Comparison of ENCODE assay signal across 9 cellular contexts in the genomic region with DNA sequence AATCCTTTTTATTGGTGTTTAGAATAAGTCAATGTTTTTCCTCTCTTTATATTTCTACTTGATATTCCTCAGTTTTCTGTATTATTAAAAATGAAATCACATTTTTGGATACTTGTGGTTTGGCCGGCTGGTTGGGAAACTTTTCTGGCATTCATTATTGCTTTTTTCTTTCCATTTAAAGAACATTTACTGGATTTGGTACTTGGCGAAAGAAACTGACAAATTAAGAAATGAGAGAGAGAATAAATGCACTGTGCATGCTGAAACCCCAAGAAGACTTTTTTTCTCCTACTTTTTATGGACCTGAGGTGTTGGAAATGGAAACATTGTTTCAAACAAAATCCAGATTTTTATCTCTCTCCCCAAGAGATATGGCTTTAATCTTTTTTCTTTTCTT.
A peak's percentile ranks its signal among the peaks of the same experiment; 100 is the strongest.
DNase-seq lines count a peak whose midpoint lies in the region; ATAC-seq, FAIRE-seq and TF ChIP-seq lines count a peak whose summit lies in the region.
"Had no signal": no experiment of that assay in that cellular context is flagged by ENCODE, and none has a peak within 500 bp of the region (broad histone marks: within the 10 kb centered on the region; RNA-seq: fewer than 3 reads in every experiment).

No MANE protein-coding gene starts in this region.

- H3K4me3 Mint-ChIP-seq in osteocyte (ENCODE audit: unreplicated experiment), result peak overlapping the region; percentile 17

- H3K9ac ChIP-seq in BLaER1 treated with 17β-estradiol and CSF1 and Interleukin-3, amounts not matched to agents 10 nM and 100 nM, result peak overlapping the region; percentile 80 to 93 (median 86)

- DNase-seq in Peyer's patch (no peak), osteocyte (ENCODE audit: extremely low spot score, unreplicated experiment) (no peak), AML-193 (lab: John Stamatoyannopoulos, UW) (no peak), COLO829 (ENCODE audit: low spot score) (no peak), D721Med (ENCODE audit: insufficient read length, low spot score) (no peak)
- DNase-seq in effector memory CD4-positive, alpha-beta T cell, result no peak

- H3K9me3 Mint-ChIP-seq in osteocyte (ENCODE audit: unreplicated experiment), result no peaks in the 10 kb centered on the region

- TF ChIP-seq CTCF in Peyer's patch (IDR thresholded peaks at IDR 0.05) (no peak), osteocyte (IDR thresholded peaks at IDR 0.05) (no peak), D721Med (IDR thresholded peaks at IDR 0.05; ENCODE audit: insufficient read depth, missing control alignments) (no peak)

- peak overlapping the region in 9 of 10 experiments; percentile 31 to 55 (median 41); a peak in 13 of 20 replicates for H3K4me3 ChIP-seq in BLaER1 treated with 17β-estradiol and CSF1 and Interleukin-3, amounts not matched to agents 10 nM and 100 nM
- H3K4me3 ChIP-seq in Peyer's patch, result no peak overlapping the region
- H3K4me3 ChIP-seq in effector memory CD4-positive, alpha-beta T cell (ENCODE audit: insufficient read depth, low read depth, low read length, poor library complexity, severe bottlenecking), result no peak overlapping the region
- H3K4me3 ChIP-seq: body of pancreas had no signal

- H3K36me3 ChIP-seq in BLaER1 treated with 17β-estradiol and CSF1 and Interleukin-3, amounts not matched to agents 10 nM and 100 nM, result peaks cover 0 to 6% (median 0%) of the 10 kb centered on the region in 11 experiments; a peak in 3 of 22 replicates
- H3K36me3 ChIP-seq in Peyer's patch, result no peaks in the 10 kb centered on the region
- H3K36me3 ChIP-seq in effector memory CD4-positive, alpha-beta T cell (ENCODE audit: control insufficient read depth, insufficient read depth, low read length), result no peaks in the 10 kb centered on the region

- no peak for FAIRE-seq in D721Med (lab: Jason Lieb, UNC)

- H3K36me3 Mint-ChIP-seq in osteocyte (ENCODE audit: unreplicated experiment), result no peaks in the 10 kb centered on the region

- H3K4me1 Mint-ChIP-seq in osteocyte (ENCODE audit: unreplicated experiment), result peaks cover 40% of the 10 kb centered on the region

- no peaks in the 10 kb centered on the region for H3K27me3 Mint-ChIP-seq in osteocyte (ENCODE audit: unreplicated experiment)

- TF ChIP-seq POLR2A in Peyer's patch (IDR thresholded peaks at IDR 0.05), result no peak

- peak overlapping the region; percentile 77 to 97 (median 86) for H3K4me2 ChIP-seq in BLaER1 treated with 17β-estradiol and CSF1 and Interleukin-3, amounts not matched to agents 10 nM and 100 nM

- no peak for ATAC-seq in HG02852 (IDR thresholded peaks at IDR 0.05; ENCODE audit: unreplicated experiment)

- no peaks in the 10 kb centered on the region for H3K27me3 ChIP-seq in BLaER1 treated with 17β-estradiol and CSF1 and Interleukin-3, amounts not matched to agents 10 nM and 100 nM
- H3K27me3 ChIP-seq in Peyer's patch, result no peaks in the 10 kb centered on the region
- no peaks in the 10 kb centered on the region for H3K27me3 ChIP-seq in effector memory CD4-positive, alpha-beta T cell (replicated peaks; ENCODE audit: control insufficient read depth, insufficient read depth, low read length, poor library complexity, severe bottlenecking)
- H3K27me3 ChIP-seq: body of pancreas had no signal

- H3K4me1 ChIP-seq in BLaER1 treated with 17β-estradiol and CSF1 and Interleukin-3, amounts not matched to agents 10 nM and 100 nM, result peaks cover 52 to 70% (median 56%) of the 10 kb centered on the region in 10 experiments
- H3K4me1 ChIP-seq in Peyer's patch, result peaks cover 0 to 22% (median 11%) of the 10 kb centered on the region in 4 donors
- peaks cover 27% of the 10 kb centered on the region for H3K4me1 ChIP-seq in effector memory CD4-positive, alpha-beta T cell (ENCODE audit: control insufficient read depth, insufficient read depth, low read length, poor library complexity, severe bottlenecking)
- H3K4me1 ChIP-seq: body of pancreas had no signal

- H3K27ac Mint-ChIP-seq in osteocyte (ENCODE audit: unreplicated experiment), result peak overlapping the region; percentile 83

- H3K9me3 ChIP-seq in BLaER1 treated with 17β-estradiol and CSF1 and Interleukin-3, amounts not matched to agents 10 nM and 100 nM (replicated peaks in 1 of 11), result peaks cover 6 to 19% (median 16%) of the 10 kb centered on the region in 11 experiments; a peak in 21 of 22 replicates
- no peaks in the 10 kb centered on the region for H3K9me3 ChIP-seq in Peyer's patch
- no peaks in the 10 kb centered on the region for H3K9me3 ChIP-seq in effector memory CD4-positive, alpha-beta T cell (ENCODE audit: control insufficient read depth, low read length)
- H3K9me3 ChIP-seq: body of pancreas had no signal

- H3K27ac ChIP-seq in BLaER1 treated with 17β-estradiol and CSF1 and Interleukin-3, amounts not matched to agents 10 nM and 100 nM, result peak overlapping the region; percentile 92 to 99 (median 96)
- peak overlapping the region; percentile 70 to 76 (median 76) for H3K27ac ChIP-seq in Peyer's patch
- H3K27ac ChIP-seq in effector memory CD4-positive, alpha-beta T cell (ENCODE audit: insufficient read depth, low read length, poor library complexity, severe bottlenecking), result peak overlapping the region; percentile 59

- H4K20me1 ChIP-seq in BLaER1 treated with 17β-estradiol and CSF1 and Interleukin-3, amounts not matched to agents 10 nM and 100 nM, result no peaks in the 10 kb centered on the region

Comparison
In these comparisons a context has a peak if more than half of its experiments do, and no peak if none do; other contexts are left out.
1. H3K4me3 ChIP-seq: peak in BLaER1 treated with 17β-estradiol and CSF1 and Interleukin-3, amounts not matched to agents 10 nM and 100 nM (9 of 10); none in Peyer's patch (0 of 4) and effector memory CD4-positive, alpha-beta T cell (single experiment).
2. Peak in every context shown above with its lines, with median percentiles within 50 percentile points of each other: H3K27ac ChIP-seq.